ENCODE assay signal across 8 cellular contexts in the genomic region with DNA sequence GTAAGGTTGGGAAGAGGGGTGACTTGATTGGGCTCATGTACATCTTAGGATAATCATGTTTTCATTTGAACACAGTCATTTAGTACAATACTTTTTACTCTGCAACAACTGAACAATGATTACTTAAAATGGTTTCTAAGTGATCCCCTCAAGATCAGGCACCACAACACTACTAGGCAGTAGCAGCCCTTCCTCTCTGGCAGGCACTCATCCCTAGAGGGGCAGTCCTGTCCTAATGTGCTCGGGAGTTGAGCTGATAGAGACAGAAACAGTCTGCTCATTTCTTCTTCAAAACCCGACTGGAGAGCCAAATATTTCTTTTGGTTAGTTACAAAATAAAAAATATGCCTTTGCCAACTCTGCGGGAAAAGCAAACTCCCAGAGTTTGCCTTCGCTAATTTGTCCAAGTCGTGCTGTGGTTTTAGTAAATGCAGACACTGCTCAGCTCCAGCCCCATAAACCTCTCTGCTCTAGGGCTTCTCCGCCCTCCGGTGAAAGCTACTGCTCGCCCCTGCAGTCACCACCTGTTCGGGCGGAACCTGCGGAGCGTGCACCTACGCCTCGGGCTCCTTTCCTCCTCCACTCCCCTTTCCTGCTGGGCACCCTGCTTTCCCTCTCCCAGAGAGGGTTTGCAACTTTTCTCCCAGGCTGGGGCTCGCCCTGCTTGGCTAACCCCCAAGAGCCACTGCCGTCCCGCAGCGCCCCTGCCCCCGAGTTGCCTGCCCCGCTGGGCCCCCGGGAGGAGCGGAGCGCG. TPM values are rescaled to one million over a fixed set of nuclear protein-coding genes. Genes with fewer than 3 reads are reported as not detected.
DNase-seq lines count a peak whose midpoint lies in the region; ATAC-seq, FAIRE-seq and TF ChIP-seq lines count a peak whose summit lies in the region.

No MANE protein-coding gene starts in this region.

- H3K4me3 ChIP-seq in brain microvascular endothelial cell (ENCODE audit: low read depth, low read length) (peak overlapping the region; percentile 29), lung (peak overlapping the region; percentile 76), uterus (peak overlapping the region; percentile 38 to 40)

- TF ChIP-seq POLR2A in uterus (IDR thresholded peaks at IDR 0.05), result no peak

- DNase-seq in ACHN (peak; percentile 44), HT-29 (ENCODE audit: low spot score) (peak; percentile 76), brain microvascular endothelial cell (no peak), lung (ENCODE audit: low spot score) (peak; percentile 57), uterus (no peak), GM19239 (ENCODE audit: insufficient read length, low spot score) (no peak)
- DNase-seq in effector CD8-positive, alpha-beta T cell (lab: John Stamatoyannopoulos, UW), result no peak

- intact Hi-C loops in uterus (cut with DNase I; ENCODE audit: low total_unique reads), result no loop called here

- FAIRE-seq in GM19239 (lab: Jason Lieb, UNC), result no peak

- ATAC-seq in GM19397 (IDR thresholded peaks at IDR 0.05; ENCODE audit: unreplicated experiment), result peak; percentile 37
- peak; percentile 44 for ATAC-seq in lung (ENCODE audit: insufficient read depth, low FRiP score)

- no peak overlapping the region for H3K27ac ChIP-seq in brain microvascular endothelial cell
- H3K27ac ChIP-seq in lung (ENCODE audit: low read depth in 1 of 2, low read length in 1 of 2), result peak overlapping the region in 1 of 2 donors; percentile 95
- peak overlapping the region; percentile 45 to 67 for H3K27ac ChIP-seq in uterus

- TF ChIP-seq CTCF in brain microvascular endothelial cell (IDR thresholded peaks at IDR 0.05; ENCODE audit: low read depth, low read length, missing control alignments), result no peak
- no peak for TF ChIP-seq CTCF in lung (IDR thresholded peaks at IDR 0.05; ENCODE audit: control extremely low read depth, extremely low read depth)
- TF ChIP-seq CTCF in uterus (IDR thresholded peaks at IDR 0.05), result no peak

- H3K27me3 ChIP-seq in brain microvascular endothelial cell (replicated peaks), result peaks cover 70% of the 10 kb centered on the region
- no peaks in the 10 kb centered on the region for H3K27me3 ChIP-seq in lung (ENCODE audit: control insufficient read depth, insufficient read depth)
- no peaks in the 10 kb centered on the region for H3K27me3 ChIP-seq in uterus

- in situ Hi-C loops in ACHN (cut with HindIII; ENCODE audit: low pct_ligation_motif_present, low pct_unique_long_range_greater_than_20kb, low sequenced_read_pairs) (no loop called here), brain microvascular endothelial cell (cut with HindIII; ENCODE audit: low pct_ligation_motif_present, low sequenced_read_pairs) (no loop called here)

- no peaks in the 10 kb centered on the region for H3K9me3 ChIP-seq in lung (ENCODE audit: control insufficient read depth in 2 of 2, insufficient read depth in 1 of 2, low read length in 1 of 2)
- H3K9me3 ChIP-seq in uterus, result no peaks in the 10 kb centered on the region

- peaks cover 0 to 4% of the 10 kb centered on the region in 2 donors for H3K4me1 ChIP-seq in lung (ENCODE audit: control insufficient read depth in 2 of 2, insufficient read depth in 2 of 2, low read length in 2 of 2)
- H3K4me1 ChIP-seq in uterus, result no peaks in the 10 kb centered on the region

- no peaks in the 10 kb centered on the region for H3K36me3 ChIP-seq in brain microvascular endothelial cell (replicated peaks)
- no peaks in the 10 kb centered on the region for H3K36me3 ChIP-seq in lung (ENCODE audit: control insufficient read depth in 2 of 2, insufficient read depth in 2 of 2, low read length in 2 of 2)
- H3K36me3 ChIP-seq in uterus, result no peaks in the 10 kb centered on the region

- 2 to 4% methylated on average over 24 of the region's 24 CpGs for WGBS in lung, 2 donors

RNA-seq across cellular contexts. Expression of gene NPNT, which starts 0.5 kb away (rescaled TPM):
- total RNA-seq in HT-29 (2014; rRNA removed; shearing (Covaris generic)), result 25.7 and 35.4 TPM in 2 replicates
- total RNA-seq in lung (100 to 1,000 TPM; 160 TPM), uterus (10 to 100 TPM in 3 of 4 donors, 1 to 10 TPM in 1; 6.8 to 69.9 (median 36.3) TPM)
- polyA plus RNA-seq in lung, result 100 to 1,000 TPM in 1 of 2 donors, 10 to 100 TPM in 1; 41.0 to 140 TPM

Comparison
In these comparisons a context has a peak if more than half of its experiments do, and no peak if none do; other contexts are left out.
1. DNase-seq: peak in ACHN (single experiment), HT-29 (single experiment) and lung (single experiment); none in brain microvascular endothelial cell (single experiment), uterus (0 of 2), GM19239 (single experiment) and effector CD8-positive, alpha-beta T cell (single experiment).
2. Peak in every context shown above with its lines, with median percentiles within 50 percentile points of each other: H3K4me3 ChIP-seq.